ENCODE assay signal across 10 cellular contexts in the genomic region with DNA sequence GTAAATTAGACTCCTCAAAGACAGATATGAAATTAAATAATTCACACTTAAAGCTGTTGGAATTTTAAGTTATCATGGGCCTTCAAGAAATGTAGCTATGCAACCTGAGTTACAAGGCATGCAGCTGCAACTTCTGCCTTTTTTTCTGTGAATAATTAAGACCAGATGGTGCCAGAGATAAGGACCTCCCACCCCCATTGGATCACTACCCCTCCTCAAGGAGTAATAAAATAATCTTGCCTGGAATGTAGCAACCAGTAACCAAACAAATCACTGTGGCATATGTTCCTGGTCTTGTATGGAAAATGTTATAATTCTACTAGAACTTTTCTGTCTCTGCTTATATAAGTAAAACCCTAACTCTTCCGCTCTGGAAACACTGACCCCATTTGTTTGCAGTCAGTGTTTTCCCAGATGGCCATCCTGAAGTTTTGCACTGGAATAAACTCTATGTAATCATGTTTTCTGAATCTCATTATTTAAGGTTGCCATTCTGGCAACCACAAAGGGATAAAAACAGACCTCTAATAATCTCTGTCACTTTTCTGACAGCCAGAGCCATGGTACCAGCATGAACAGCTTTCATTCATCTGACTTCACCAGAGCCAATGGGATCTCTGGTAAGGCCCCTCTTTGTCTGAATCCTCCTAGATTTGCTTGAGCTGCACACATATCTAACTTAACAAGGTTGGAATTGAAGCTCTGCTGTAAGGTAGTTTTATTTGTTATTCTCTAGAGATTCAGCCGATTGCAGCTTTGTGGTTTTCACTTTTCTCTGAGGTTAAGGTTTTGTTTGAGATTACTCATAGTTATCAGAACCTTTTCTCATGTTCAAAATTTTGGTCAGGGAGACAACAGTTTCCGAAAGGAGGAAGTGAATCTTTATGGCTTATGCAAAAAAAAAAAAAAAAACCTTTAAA.
DNase-seq lines count a peak whose midpoint lies in the region; ATAC-seq, FAIRE-seq and TF ChIP-seq lines count a peak whose summit lies in the region.
"Had no signal": no experiment of that assay in that cellular context is flagged by ENCODE, and none has a peak within 500 bp of the region (broad histone marks: within the 10 kb centered on the region; RNA-seq: fewer than 3 reads in every experiment).

No MANE protein-coding gene starts in this region.

- peaks cover 10% of the 10 kb centered on the region for H3K4me1 Mint-ChIP-seq in activated naive CD8-positive, alpha-beta T cell treated with anti-CD3 and anti-CD28 coated beads, Interleukin-2, amount 50 U/mL, for 24 hours

- ATAC-seq in GM21390 (IDR thresholded peaks at IDR 0.05; ENCODE audit: unreplicated experiment) (peak; percentile 99), HG03354 (IDR thresholded peaks at IDR 0.05; ENCODE audit: poor library complexity, severe bottlenecking, unreplicated experiment) (peak; percentile 99)
- peak; percentile 66 for ATAC-seq in activated naive CD8-positive, alpha-beta T cell treated with anti-CD3 and anti-CD28 coated beads, Interleukin-2, amount 50 U/mL, for 24 hours

- H3K27me3 Mint-ChIP-seq in activated naive CD8-positive, alpha-beta T cell treated with anti-CD3 and anti-CD28 coated beads, Interleukin-2, amount 50 U/mL, for 24 hours, result no peaks in the 10 kb centered on the region

- H3K36me3 Mint-ChIP-seq in activated naive CD8-positive, alpha-beta T cell treated with anti-CD3 and anti-CD28 coated beads, Interleukin-2, amount 50 U/mL, for 24 hours (ENCODE audit: low read depth), result no peaks in the 10 kb centered on the region

- DNase-seq in GM12891 (ENCODE audit: insufficient read length, low spot score), result peak; percentile 37
- no peak for DNase-seq in activated naive CD8-positive, alpha-beta T cell treated with anti-CD3 and anti-CD28 coated beads, Interleukin-2, amount 50 U/mL, for 24 hours
- no peak for DNase-seq in NCI-H510A (lab: John Stamatoyannopoulos, UW)
- no peak for DNase-seq in NCI-H2081 treated with DMSO at 0.1 percent for 48 hours (lab: John Stamatoyannopoulos, UW)
- DNase-seq in NCI-H146 treated with DMSO at 0.1 percent for 48 hours (lab: John Stamatoyannopoulos, UW; ENCODE audit: unreplicated experiment), result no peak
- no peak for DNase-seq in superior temporal gyrus (ENCODE audit: extremely low spot score)
- DNase-seq: activated T-cell treated with anti-CD3 and anti-CD28 coated beads, Interleukin-2, amount 50 U/mL, for 4 hours; foreskin fibroblast had no signal

- no peak for TF ChIP-seq POLR2A in GM12891 (IDR thresholded peaks at IDR 0.05; ENCODE audit: low read depth, low read length)

- H3K9me3 Mint-ChIP-seq in activated naive CD8-positive, alpha-beta T cell treated with anti-CD3 and anti-CD28 coated beads, Interleukin-2, amount 50 U/mL, for 24 hours, result no peaks in the 10 kb centered on the region
- H3K9me3 Mint-ChIP-seq: activated T-cell treated with anti-CD3 and anti-CD28 coated beads, Interleukin-2, amount 50 U/mL, for 4 hours had no signal

- FAIRE-seq in GM12891 (lab: Jason Lieb, UNC), result peak; percentile 56

- no peak overlapping the region for H3K27ac Mint-ChIP-seq in activated naive CD8-positive, alpha-beta T cell treated with anti-CD3 and anti-CD28 coated beads, Interleukin-2, amount 50 U/mL, for 24 hours

- H3K4me3 Mint-ChIP-seq in activated naive CD8-positive, alpha-beta T cell treated with anti-CD3 and anti-CD28 coated beads, Interleukin-2, amount 50 U/mL, for 24 hours, result no peak overlapping the region
- H3K4me3 Mint-ChIP-seq: activated T-cell treated with anti-CD3 and anti-CD28 coated beads, Interleukin-2, amount 50 U/mL, for 4 hours had no signal

TF ChIP-seq in GM12891, 5 proteins besides CTCF, POLR2A, EP300 and RAD21:
- no peak for TF ChIP-seq TAF1 (IDR thresholded peaks at IDR 0.05; ENCODE audit: low read depth, low read length)
- no peak for TF ChIP-seq POU2F2 (IDR thresholded peaks at IDR 0.05; ENCODE audit: low read depth, low read length)
- peak; percentile 94 for TF ChIP-seq SPI1 (IDR thresholded peaks at IDR 0.05; ENCODE audit: low read depth, low read length)
